Comparison of ENCODE assay signal across 8 cellular contexts in genomic region chr19:6372594-6373095, GRCh38. TPM values are rescaled to one million over a fixed set of nuclear protein-coding genes. Genes with fewer than 3 reads are reported as not detected.
A peak's percentile ranks its signal among the peaks of the same experiment; 100 is the strongest.
DNase-seq lines count a peak whose midpoint lies in the region; ATAC-seq, FAIRE-seq and TF ChIP-seq lines count a peak whose summit lies in the region.

Gene ALKBH7 (plus strand): TSS chr19:6372794. CDS start chr19:6372821, 27 bp downstream.

- H3K9me3 ChIP-seq in iPS-18c (ENCODE audit: control insufficient read depth, insufficient read depth, low read length) (no peaks in the 10 kb centered on the region), skeletal muscle satellite cell (replicated peaks; ENCODE audit: low read length) (no peaks in the 10 kb centered on the region)

- H3K4me2 ChIP-seq in skeletal muscle satellite cell (ENCODE audit: low read length) = peak within 1 kb of the TSS; percentile 88

- DNase-seq in NCI-H2171 treated with DMSO at 0.1 percent for 48 hours (lab: John Stamatoyannopoulos, UW) = peak; percentile 99
- DNase-seq in bronchial epithelial cell (ENCODE audit: low read depth) = peak; percentile 99

- H3K4me3 ChIP-seq in WI38 (ENCODE audit: low read depth, low read length) (peak within 1 kb of the TSS; percentile 75), bronchial epithelial cell (ENCODE audit: low read depth, low read length) (peak within 1 kb of the TSS; percentile 93), iPS-18c (ENCODE audit: insufficient read depth, low read depth, low read length) (peak within 1 kb of the TSS; percentile 87), skeletal muscle satellite cell (ENCODE audit: low read length) (peak within 1 kb of the TSS; percentile 88)

- TF ChIP-seq CTCF in WI38 (IDR thresholded peaks at IDR 0.05; ENCODE audit: low read depth, low read length) (no peak), bronchial epithelial cell (IDR thresholded peaks at IDR 0.05; ENCODE audit: insufficient read depth, low read length, severe bottlenecking) (no peak)

- peak; percentile 99 for FAIRE-seq in A204.1 (lab: Jason Lieb, UNC)
- FAIRE-seq in bronchial epithelial cell (lab: Jason Lieb, UNC) = peak; percentile 96

- ATAC-seq in GM18867 (IDR thresholded peaks at IDR 0.05; ENCODE audit: unreplicated experiment) (peak; percentile 67), HG03103 (IDR thresholded peaks at IDR 0.05; ENCODE audit: low read depth, unreplicated experiment) (peak; percentile 70)

- H3K27me3 ChIP-seq in bronchial epithelial cell (ENCODE audit: control insufficient read depth, insufficient read depth, low read length) (no peaks in the 10 kb centered on the region), skeletal muscle satellite cell (ENCODE audit: control insufficient read depth, insufficient read depth, low read length) (no peaks in the 10 kb centered on the region)

- H3K4me1 ChIP-seq in skeletal muscle satellite cell (ENCODE audit: control insufficient read depth, insufficient read depth, low read length) = peaks cover 16% of the 10 kb centered on the region

- peak within 1 kb of the TSS; percentile 86 for H3K9ac ChIP-seq in skeletal muscle satellite cell (ENCODE audit: low read depth, low read length)

- H3K36me3 ChIP-seq in bronchial epithelial cell (ENCODE audit: control insufficient read depth, insufficient read depth, low read length) = peaks cover 9% of the 10 kb centered on the region
- peaks cover 10% of the 10 kb centered on the region for H3K36me3 ChIP-seq in skeletal muscle satellite cell (ENCODE audit: insufficient read depth, low read length)

RNA-seq across cellular contexts. Expression of gene ALKBH7, which starts in this region (rescaled TPM):
- 22.0 and 23.7 TPM in 2 replicates for total RNA-seq in bronchial epithelial cell
- 47.7 and 55.0 TPM in 2 replicates for total RNA-seq in skeletal muscle satellite cell (2012; rRNA removed)

Comparison
In these comparisons a context has a peak if more than half of its experiments do, and no peak if none do; other contexts are left out.
1. Peak in every context shown above with its lines: DNase-seq, ATAC-seq and H3K4me3 ChIP-seq.